Comparison of ENCODE assay signal across 8 cellular contexts in genomic region chr2:218516614-218517013, GRCh38. TPM values are rescaled to one million over a fixed set of nuclear protein-coding genes. Genes with fewer than 3 reads are reported as not detected.
DNase-seq lines count a peak whose midpoint lies in the region; ATAC-seq and TF ChIP-seq lines count a peak whose summit lies in the region.

No MANE protein-coding gene starts in this region.

- H3K27ac ChIP-seq in liver (ENCODE audit: low read depth in 1 of 2, low read length in 2 of 2), result no peak overlapping the region

- peak; percentile 11 to 39 for TF ChIP-seq RAD21 in liver (IDR thresholded peaks at IDR 0.05)

- peak; percentile 22 for DNase-seq in CMK (ENCODE audit: low read depth)
- peak; percentile 9 to 13 for DNase-seq in HAP-1 (ENCODE audit: low spot score in 2 of 2)
- DNase-seq in adipocyte (ENCODE audit: low read depth), result peak; percentile 16
- no peak for DNase-seq in stimulated activated CD8-positive, alpha-beta memory T cell treated with anti-CD3 and anti-CD28 coated beads, Interleukin-4, amount 100 ng/mL, for 48 hours
- no peak for DNase-seq in anterior cingulate cortex (lab: John Stamatoyannopoulos, UW)
- no peak for DNase-seq in stimulated activated CD4-positive, alpha-beta T cell treated with anti-CD3 and anti-CD28 coated beads, Interleukin-2, amount 100 ng/mL, for 48 hours

- no peaks in the 10 kb centered on the region for H3K27me3 ChIP-seq in HAP-1 (ENCODE audit: low read depth)
- no peaks in the 10 kb centered on the region for H3K27me3 ChIP-seq in adipocyte (replicated peaks; ENCODE audit: control insufficient read depth, insufficient read depth, low read length)
- no peaks in the 10 kb centered on the region for H3K27me3 ChIP-seq in liver (ENCODE audit: control insufficient read depth in 4 of 4, insufficient read depth in 4 of 4, low read length in 3 of 4)

- in situ Hi-C loops in HAP-1 (cut with MboI; ENCODE audit: low sequenced_read_pairs), result no loop called here

- H3K4me3 ChIP-seq in HAP-1 (no peak overlapping the region), adipocyte (ENCODE audit: low read length) (no peak overlapping the region), liver (ENCODE audit: low read depth in 1 of 3, low read length in 3 of 3) (no peak overlapping the region)

- no peaks in the 10 kb centered on the region for H3K9me3 ChIP-seq in HAP-1
- H3K9me3 ChIP-seq in adipocyte (ENCODE audit: control insufficient read depth, low read length), result no peaks in the 10 kb centered on the region
- H3K9me3 ChIP-seq in liver (ENCODE audit: control insufficient read depth in 4 of 4, low read length in 3 of 4), result no peaks in the 10 kb centered on the region

- H3K9ac ChIP-seq in adipocyte (ENCODE audit: low read length) (no peak overlapping the region), liver (ENCODE audit: low read depth in 1 of 2, low read length in 2 of 2) (no peak overlapping the region)

- H3K4me1 ChIP-seq in HAP-1 (no peaks in the 10 kb centered on the region), adipocyte (ENCODE audit: control insufficient read depth, insufficient read depth, low read length) (peaks cover 23% of the 10 kb centered on the region), liver (ENCODE audit: control insufficient read depth in 4 of 4, insufficient read depth in 4 of 4, low read length in 3 of 4) (no peaks in the 10 kb centered on the region)

- no peak for TF ChIP-seq CTCF in liver (IDR thresholded peaks at IDR 0.05; ENCODE audit: low read depth, low read length, missing input control)

- H3K36me3 ChIP-seq in HAP-1 (replicated peaks) (0 out of 2 replicates have a peak, but pooled peaks cover 3% of the 10 kb centered on the region), adipocyte (ENCODE audit: control insufficient read depth, insufficient read depth, low read length, severe bottlenecking) (peaks cover 3% of the 10 kb centered on the region), liver (ENCODE audit: control insufficient read depth in 4 of 4, insufficient read depth in 3 of 4, low read depth in 1 of 4, low read length in 3 of 4) (peaks cover 0 to 6% (median 2%) of the 10 kb centered on the region in 4 donors)

- ATAC-seq in activated CD4-positive, CD25-positive, alpha-beta regulatory T cell treated with anti-CD3 and anti-CD28 coated beads, Interleukin-2, amount 50 U/mL, for 24 hours, result no peak

- WGBS in liver, result 93% methylated on average over 1 of the region's 1 CpG

TF ChIP-seq in liver, 16 proteins besides CTCF, POLR2A, EP300 and RAD21:
- TF ChIP-seq MAX (IDR thresholded peaks at IDR 0.05) (no peak), NR2F2 (IDR thresholded peaks at IDR 0.05) (no peak)

RNA-seq across cellular contexts. Expression of gene USP37, which starts 51.5 kb away (rescaled TPM):
- 10 to 100 TPM in 1 of 2 donors, 1 to 10 TPM in 1; 7.7 to 10.9 TPM for total RNA-seq in liver
- polyA plus RNA-seq in liver, result 1 to 10 TPM; 1.4 to 1.7 TPM

RNA-seq across cellular contexts. Expression of gene CNOT9, which starts 52.0 kb away (rescaled TPM):
- total RNA-seq in liver, result 10 to 100 TPM; 17.2 to 24.4 TPM
- 10 to 100 TPM; 10.5 to 12.3 TPM for polyA plus RNA-seq in liver

Comparison
In these comparisons a context has a peak if more than half of its experiments do, and no peak if none do; other contexts are left out.
1. DNase-seq: peak in CMK (single experiment), HAP-1 (2 of 2) and adipocyte (single experiment); none in stimulated activated CD8-positive, alpha-beta memory T cell treated with anti-CD3 and anti-CD28 coated beads, Interleukin-4, amount 100 ng/mL, for 48 hours (single experiment), anterior cingulate cortex (0 of 58) and stimulated activated CD4-positive, alpha-beta T cell treated with anti-CD3 and anti-CD28 coated beads, Interleukin-2, amount 100 ng/mL, for 48 hours (0 of 2).